Comparison of ENCODE assay signal across 10 cellular contexts in genomic region chr17:33234930-33235685, GRCh38. TPM values are rescaled to one million over a fixed set of nuclear protein-coding genes. Genes with fewer than 3 reads are reported as not detected.
DNase-seq lines count a peak whose midpoint lies in the region; ATAC-seq lines count a peak whose summit lies in the region.
"Had no signal": no experiment of that assay in that cellular context is flagged by ENCODE, and none has a peak within 500 bp of the region (broad histone marks: within the 10 kb centered on the region; RNA-seq: fewer than 3 reads in every experiment).

No MANE protein-coding gene starts in this region.

- H3K27me3 Mint-ChIP-seq in activated CD4-positive, alpha-beta T cell treated with anti-CD3 and anti-CD28 coated beads, Interleukin-2, amount 10 ng/mL, durations not matched to agents 24 days and 14 days, result no peaks in the 10 kb centered on the region

- no peak for ATAC-seq in HG03354 (IDR thresholded peaks at IDR 0.05; ENCODE audit: poor library complexity, severe bottlenecking, unreplicated experiment)
- ATAC-seq in GM19035 (IDR thresholded peaks at IDR 0.05; ENCODE audit: unreplicated experiment), result no peak
- no peak for ATAC-seq in HG02642 (IDR thresholded peaks at IDR 0.05; ENCODE audit: poor library complexity, unreplicated experiment)

- no peak overlapping the region for H3K27ac Mint-ChIP-seq in activated CD4-positive, alpha-beta T cell treated with anti-CD3 and anti-CD28 coated beads, Interleukin-2, amount 10 ng/mL, durations not matched to agents 24 days and 14 days
- H3K27ac Mint-ChIP-seq: T-helper 1 cell treated with Interleukin-12 subunit alpha and Interleukin-12 subunit beta and Interleukin-4 antibody, amounts not matched to agents 30 μg/mL and 1 μg/mL, for 36 hours had no signal

- H3K9me3 Mint-ChIP-seq in activated CD4-positive, alpha-beta T cell treated with anti-CD3 and anti-CD28 coated beads, Interleukin-2, amount 10 ng/mL, durations not matched to agents 24 days and 14 days, result no peaks in the 10 kb centered on the region
- H3K9me3 Mint-ChIP-seq: T-helper 1 cell treated with Interleukin-12 subunit alpha and Interleukin-12 subunit beta and Interleukin-4 antibody, amounts not matched to agents 30 μg/mL and 1 μg/mL, for 36 hours had no signal

- DNase-seq in activated CD4-positive, alpha-beta T cell treated with anti-CD3 and anti-CD28 coated beads for 48 hours, result peak; percentile 13
- no peak for DNase-seq in activated CD4-positive, alpha-beta T cell treated with anti-CD3 and anti-CD28 coated beads, Interleukin-2, amount 10 ng/mL, durations not matched to agents 24 days and 14 days
- DNase-seq in anterior cingulate cortex (lab: John Stamatoyannopoulos, UW), result peak in 40 of 58 donors; percentile 3 to 65 (median 22)
- DNase-seq in iPS-NIHi7 (ENCODE audit: extremely low spot score), result peak; percentile 27
- peak; percentile 92 for DNase-seq in stromal cell of bone marrow (ENCODE audit: low read depth)
- DNase-seq: hippocampal formation had no signal

- no peaks in the 10 kb centered on the region for H3K4me1 Mint-ChIP-seq in activated CD4-positive, alpha-beta T cell treated with anti-CD3 and anti-CD28 coated beads, Interleukin-2, amount 10 ng/mL, durations not matched to agents 24 days and 14 days

- no peaks in the 10 kb centered on the region for H3K36me3 Mint-ChIP-seq in activated CD4-positive, alpha-beta T cell treated with anti-CD3 and anti-CD28 coated beads, Interleukin-2, amount 10 ng/mL, durations not matched to agents 24 days and 14 days (ENCODE audit: low read depth)

- intact Hi-C loops in activated CD4-positive, alpha-beta T cell treated with anti-CD3 and anti-CD28 coated beads, Interleukin-2, amount 10 ng/mL, durations not matched to agents 24 days and 14 days (cut with micrococcal nuclease), result no loop called here

- no peak overlapping the region for H3K4me3 Mint-ChIP-seq in activated CD4-positive, alpha-beta T cell treated with anti-CD3 and anti-CD28 coated beads, Interleukin-2, amount 10 ng/mL, durations not matched to agents 24 days and 14 days
- H3K4me3 Mint-ChIP-seq: T-helper 1 cell treated with Interleukin-12 subunit alpha and Interleukin-12 subunit beta and Interleukin-4 antibody, amounts not matched to agents 30 μg/mL and 1 μg/mL, for 36 hours had no signal

RNA-seq across cellular contexts. Expression of gene ASIC2, which starts 58.0 kb away (rescaled TPM):
- not detected in 2 replicates for total RNA-seq in activated CD4-positive, alpha-beta T cell treated with anti-CD3 and anti-CD28 coated beads, Interleukin-2, amount 10 ng/mL, durations not matched to agents 24 days and 14 days
